ENCODE assay signal across 8 cellular contexts in the genomic region with DNA sequence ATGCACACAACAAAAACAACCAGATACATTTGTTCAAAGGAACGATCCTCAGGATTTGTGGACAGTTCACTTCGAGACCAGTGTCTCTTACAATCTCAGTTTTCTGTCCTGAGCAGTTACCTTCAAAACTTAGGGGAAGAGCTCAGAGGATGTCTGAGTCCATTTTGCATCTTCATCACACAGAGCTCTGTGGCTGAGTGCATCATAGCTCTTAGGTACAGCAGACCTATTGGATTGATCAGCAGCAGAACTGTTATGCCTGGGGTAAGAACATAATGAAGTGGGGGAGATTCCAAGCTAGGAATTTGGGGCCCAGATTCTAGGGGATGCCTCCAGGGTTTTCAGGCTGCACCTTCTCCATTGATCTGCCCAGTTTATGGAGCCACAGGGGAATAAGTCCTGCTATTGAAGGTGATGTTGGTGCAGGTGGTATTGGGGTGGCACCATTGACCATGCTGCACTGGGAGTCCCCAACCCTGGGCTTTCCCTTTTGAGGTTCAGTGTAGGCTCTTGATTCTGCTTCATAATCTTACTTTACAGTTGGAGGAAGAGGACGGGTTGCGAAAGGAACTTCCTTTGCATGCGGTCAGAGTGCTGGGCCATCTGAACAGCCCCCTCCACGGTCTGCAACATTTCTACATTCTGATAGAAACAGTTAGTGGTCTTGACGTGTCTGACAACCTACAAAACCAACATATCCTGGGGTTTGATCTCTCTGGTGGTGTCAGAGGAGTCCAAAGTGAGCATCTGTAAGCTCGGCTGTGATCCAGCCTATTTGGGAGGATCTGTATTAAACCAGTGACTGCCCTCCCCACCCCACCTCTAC.
A peak's percentile ranks its signal among the peaks of the same experiment; 100 is the strongest.
DNase-seq lines count a peak whose midpoint lies in the region; ATAC-seq, FAIRE-seq and TF ChIP-seq lines count a peak whose summit lies in the region.

No MANE protein-coding gene starts in this region.

- H3K27me3 ChIP-seq in small intestine (ENCODE audit: control insufficient read depth in 2 of 2, insufficient read depth in 2 of 2, low read length in 2 of 2) (no peaks in the 10 kb centered on the region), endodermal cell (ENCODE audit: control insufficient read depth, insufficient read depth, low read length, poor library complexity, severe bottlenecking) (no peaks in the 10 kb centered on the region)

- H3K27ac ChIP-seq in small intestine (ENCODE audit: low read depth in 1 of 2, low read length in 1 of 2) (peak overlapping the region; percentile 46 to 78), endodermal cell (ENCODE audit: low read depth, low read length) (no peak overlapping the region)

- H3K9me3 Mint-ChIP-seq in activated T-cell treated with anti-CD3 and anti-CD28 coated beads, Interleukin-2, amount 50 U/mL, for 4 hours, result peaks cover 1% of the 10 kb centered on the region
- peaks cover 13% of the 10 kb centered on the region for H3K9me3 Mint-ChIP-seq in endodermal cell

- TF ChIP-seq CTCF in GM12865 (IDR thresholded peaks at IDR 0.05; ENCODE audit: insufficient read depth, low read depth, low read length, missing control alignments) (no peak), endodermal cell (conservative IDR thresholded peaks at IDR 0.05) (no peak)

- peak; percentile 76 for ATAC-seq in GM21515 (IDR thresholded peaks at IDR 0.05; ENCODE audit: unreplicated experiment)
- peak; percentile 76 to 81 for ATAC-seq in activated T-cell treated with anti-CD3 and anti-CD28 coated beads, Interleukin-2, amount 50 U/mL, for 4 hours

- H3K4me3 Mint-ChIP-seq in activated T-cell treated with anti-CD3 and anti-CD28 coated beads, Interleukin-2, amount 50 U/mL, for 4 hours, result peak overlapping the region; percentile 22
- no peak overlapping the region for H3K4me3 Mint-ChIP-seq in endodermal cell

- peaks cover 69% of the 10 kb centered on the region for H3K4me1 Mint-ChIP-seq in activated T-cell treated with anti-CD3 and anti-CD28 coated beads, Interleukin-2, amount 50 U/mL, for 4 hours (ENCODE audit: low read depth)
- H3K4me1 Mint-ChIP-seq in endodermal cell, result peaks cover 3% of the 10 kb centered on the region

- in situ Hi-C loops in KBM-7 (cut with MboI; ENCODE audit: low pct_unique_long_range_greater_than_20kb, low sequenced_read_pairs), result no loop called here

- peaks cover 23% of the 10 kb centered on the region for H3K36me3 Mint-ChIP-seq in activated T-cell treated with anti-CD3 and anti-CD28 coated beads, Interleukin-2, amount 50 U/mL, for 4 hours (ENCODE audit: insufficient read depth)
- peaks cover 15% of the 10 kb centered on the region for H3K36me3 Mint-ChIP-seq in endodermal cell (ENCODE audit: low read depth)

- no peak for FAIRE-seq in small intestine (lab: Jason Lieb, UNC)
- no peak for FAIRE-seq in H54 (lab: Jason Lieb, UNC)

- DNase-seq in GM12865 (ENCODE audit: low read depth) (peak; percentile 91), KBM-7 (peak; percentile 91), small intestine (peak; percentile 37), H54 (ENCODE audit: insufficient read length, low spot score) (no peak), cerebellar nuclear complex (lab: John Stamatoyannopoulos, UW) (no peak), endodermal cell (no peak)
- no peak for DNase-seq in activated T-cell treated with anti-CD3 and anti-CD28 coated beads, Interleukin-2, amount 50 U/mL, for 4 hours

- H3K9me3 ChIP-seq in small intestine (ENCODE audit: control insufficient read depth, low read depth) (no peaks in the 10 kb centered on the region), endodermal cell (ENCODE audit: control insufficient read depth, low read length) (peaks cover 14% of the 10 kb centered on the region)

- H3K4me1 ChIP-seq in small intestine (ENCODE audit: control insufficient read depth in 2 of 2, insufficient read depth in 1 of 2, low read depth in 1 of 2, low read length in 1 of 2), result peaks cover 0 to 2% of the 10 kb centered on the region in 2 donors
- H3K4me1 ChIP-seq in endodermal cell (ENCODE audit: control insufficient read depth, insufficient read depth, low read length), result no peaks in the 10 kb centered on the region

- H3K4me3 ChIP-seq in GM12865 (ENCODE audit: low read depth, low read length) (peak overlapping the region; percentile 6), small intestine (ENCODE audit: low read depth in 1 of 2, low read length in 2 of 2) (no peak overlapping the region), endodermal cell (ENCODE audit: low read length) (no peak overlapping the region)

- no peak overlapping the region for H3K27ac Mint-ChIP-seq in endodermal cell

- H3K36me3 ChIP-seq in small intestine (ENCODE audit: control insufficient read depth in 2 of 2, insufficient read depth in 2 of 2, low read length in 2 of 2) (no peaks in the 10 kb centered on the region), endodermal cell (ENCODE audit: control insufficient read depth, insufficient read depth, low read length) (no peaks in the 10 kb centered on the region)

- H3K9ac ChIP-seq in endodermal cell (ENCODE audit: extremely low read depth, low read length, poor library complexity, severe bottlenecking), result no peak overlapping the region

- no peaks in the 10 kb centered on the region for H3K27me3 Mint-ChIP-seq in activated T-cell treated with anti-CD3 and anti-CD28 coated beads, Interleukin-2, amount 50 U/mL, for 4 hours (ENCODE audit: low read depth)
- H3K27me3 Mint-ChIP-seq in endodermal cell (ENCODE audit: insufficient read depth), result no peaks in the 10 kb centered on the region

- 59 to 61% (median 59%) methylated on average over 8 of the region's 8 CpGs for WGBS in small intestine, 3 donors
- WGBS in endodermal cell (ENCODE audit: insufficient coverage in 1 of 2, insufficient read length in 1 of 2), 2 experiments, result 82 to 92% methylated on average over 2 to 8 of the region's 8 CpGs

- no peak for TF ChIP-seq POLR2A in H54 (IDR thresholded peaks at IDR 0.05; ENCODE audit: low read depth, low read length)

Comparison
In these comparisons a context has a peak if more than half of its experiments do, and no peak if none do; other contexts are left out.
1. DNase-seq: peak in GM12865 (single experiment), KBM-7 (single experiment) and small intestine (single experiment); none in activated T-cell treated with anti-CD3 and anti-CD28 coated beads, Interleukin-2, amount 50 U/mL, for 4 hours (single experiment), H54 (single experiment), cerebellar nuclear complex (0 of 2) and endodermal cell (single experiment).